Comparison of ENCODE assay signal across 10 cellular contexts in genomic region chr3:195632046-195632445, GRCh38. TPM values are rescaled to one million over a fixed set of nuclear protein-coding genes. Genes with fewer than 3 reads are reported as not detected.
DNase-seq lines count a peak whose midpoint lies in the region; ATAC-seq and TF ChIP-seq lines count a peak whose summit lies in the region.
"Not testable (repeated sequence)": the region's sequence is repeated elsewhere in the genome, so short reads cannot be mapped to it uniquely, and the experiment has no call there.
"Had no signal": no experiment of that assay in that cellular context is flagged by ENCODE, and none has a peak within 500 bp of the region (broad histone marks: within the 10 kb centered on the region; RNA-seq: fewer than 3 reads in every experiment).

No MANE protein-coding gene starts in this region.

- not testable (repeated sequence) for H3K4me1 Mint-ChIP-seq in Caco-2 (ENCODE audit: low read depth, unreplicated experiment); activated B cell treated with CpG ODN at 0.5 μM for 24 hours; central memory CD8-positive, alpha-beta T cell; neural crest cell
- H3K4me1 Mint-ChIP-seq in activated CD8-positive, alpha-beta memory T cell treated with anti-CD3 and anti-CD28 coated beads, Interleukin-2, amount 10 ng/mL, durations not matched to agents 7 days and 5 days = peaks cover 19% of the 10 kb centered on the region
- H3K4me1 Mint-ChIP-seq in stimulated activated memory B cell treated with anti-CD40 and anti-IgM and Interleukin-4, amounts not matched to agents 10 μg/mL and 1 μg/mL and 100 μg/mL, for 72 hours = peaks cover 20% of the 10 kb centered on the region

- peak overlapping the region; percentile 24 for H3K4me3 Mint-ChIP-seq in Caco-2 (ENCODE audit: unreplicated experiment)
- H3K4me3 Mint-ChIP-seq in activated B cell treated with CpG ODN at 0.5 μM for 24 hours = peak overlapping the region; percentile 24
- H3K4me3 Mint-ChIP-seq in activated CD8-positive, alpha-beta memory T cell treated with anti-CD3 and anti-CD28 coated beads, Interleukin-2, amount 10 ng/mL, durations not matched to agents 7 days and 5 days = not testable (repeated sequence)
- peak overlapping the region; percentile 5 for H3K4me3 Mint-ChIP-seq in central memory CD8-positive, alpha-beta T cell
- peak overlapping the region; percentile 56 for H3K4me3 Mint-ChIP-seq in neural crest cell
- H3K4me3 Mint-ChIP-seq in stimulated activated memory B cell treated with anti-CD40 and anti-IgM and Interleukin-4, amounts not matched to agents 10 μg/mL and 1 μg/mL and 100 μg/mL, for 72 hours = peak overlapping the region; percentile 56

- H3K27ac Mint-ChIP-seq in Caco-2 (ENCODE audit: unreplicated experiment); activated B cell treated with CpG ODN at 0.5 μM for 24 hours; central memory CD8-positive, alpha-beta T cell (ENCODE audit: low read depth); neural crest cell (ENCODE audit: unreplicated experiment): not testable (repeated sequence)
- peak overlapping the region; percentile 67 for H3K27ac Mint-ChIP-seq in activated CD8-positive, alpha-beta memory T cell treated with anti-CD3 and anti-CD28 coated beads, Interleukin-2, amount 10 ng/mL, durations not matched to agents 7 days and 5 days
- H3K27ac Mint-ChIP-seq in stimulated activated memory B cell treated with anti-CD40 and anti-IgM and Interleukin-4, amounts not matched to agents 10 μg/mL and 1 μg/mL and 100 μg/mL, for 72 hours = peak overlapping the region; percentile 90

- intact Hi-C loops in Caco-2 (cut with micrococcal nuclease; ENCODE audit: unreplicated experiment); activated B cell treated with CpG ODN at 0.5 μM for 24 hours (cut with micrococcal nuclease): not testable (repeated sequence)

- not testable (repeated sequence) for DNase-seq in Caco-2; activated B cell treated with CpG ODN at 0.5 μM for 24 hours; activated CD8-positive, alpha-beta memory T cell treated with anti-CD3 and anti-CD28 coated beads, Interleukin-2, amount 10 ng/mL, durations not matched to agents 7 days and 5 days; central memory CD8-positive, alpha-beta T cell (ENCODE audit: low spot score in 2 of 2); neural crest cell (ENCODE audit: low read depth, low spot score)
- DNase-seq in activated effector memory CD4-positive, alpha-beta T cell treated with anti-CD3 and anti-CD28 coated beads, Interleukin-2, amount 50 U/mL, for 16 hours = peak; percentile 55

- ATAC-seq in activated B cell treated with CpG ODN at 0.5 μM for 24 hours (ENCODE audit: low read depth); activated CD8-positive, alpha-beta memory T cell treated with anti-CD3 and anti-CD28 coated beads, Interleukin-2, amount 10 ng/mL, durations not matched to agents 7 days and 5 days; central memory CD8-positive, alpha-beta T cell (replicated peaks; ENCODE audit: extremely low read depth, poor library complexity, severe bottlenecking); stimulated activated memory B cell treated with anti-CD40 and anti-IgM and Interleukin-4, amounts not matched to agents 10 μg/mL and 1 μg/mL and 100 μg/mL, for 72 hours: not testable (repeated sequence)

- H3K27me3 Mint-ChIP-seq in Caco-2 (ENCODE audit: insufficient read depth, unreplicated experiment); activated CD8-positive, alpha-beta memory T cell treated with anti-CD3 and anti-CD28 coated beads, Interleukin-2, amount 10 ng/mL, durations not matched to agents 7 days and 5 days; central memory CD8-positive, alpha-beta T cell; stimulated activated memory B cell treated with anti-CD40 and anti-IgM and Interleukin-4, amounts not matched to agents 10 μg/mL and 1 μg/mL and 100 μg/mL, for 72 hours: not testable (repeated sequence)
- H3K27me3 Mint-ChIP-seq in activated B cell treated with CpG ODN at 0.5 μM for 24 hours (peaks cover 16% of the 10 kb centered on the region), neural crest cell (ENCODE audit: low read depth) (peaks cover 19% of the 10 kb centered on the region)

- H3K36me3 ChIP-seq in Caco-2 (ENCODE audit: control insufficient read depth, insufficient read depth, low read length) = not testable (repeated sequence)

- H3K36me3 Mint-ChIP-seq in Caco-2 (ENCODE audit: insufficient read depth, unreplicated experiment); activated B cell treated with CpG ODN at 0.5 μM for 24 hours (ENCODE audit: low read depth); activated CD8-positive, alpha-beta memory T cell treated with anti-CD3 and anti-CD28 coated beads, Interleukin-2, amount 10 ng/mL, durations not matched to agents 7 days and 5 days; central memory CD8-positive, alpha-beta T cell (ENCODE audit: insufficient read depth); neural crest cell (ENCODE audit: low read depth); stimulated activated memory B cell treated with anti-CD40 and anti-IgM and Interleukin-4, amounts not matched to agents 10 μg/mL and 1 μg/mL and 100 μg/mL, for 72 hours: not testable (repeated sequence)

- POLR2A ChIA-PET in Caco-2 (lab: Charles Lee); activated B cell treated with CpG ODN at 0.5 μM for 24 hours (lab: Charles Lee): not testable (repeated sequence)

- not testable (repeated sequence) for H3K27me3 ChIP-seq in Caco-2 (replicated peaks; ENCODE audit: control insufficient read depth, insufficient read depth, low read length)

- not testable (repeated sequence) for H3K9me3 ChIP-seq in Caco-2

- CTCF ChIA-PET in Caco-2 (lab: Charles Lee); activated B cell treated with CpG ODN at 0.5 μM for 24 hours (lab: Charles Lee); activated CD8-positive, alpha-beta memory T cell treated with anti-CD3 and anti-CD28 coated beads, Interleukin-2, amount 10 ng/mL, durations not matched to agents 7 days and 5 days (lab: Charles Lee): not testable (repeated sequence)

- H3K9me3 Mint-ChIP-seq in Caco-2 (ENCODE audit: unreplicated experiment); activated B cell treated with CpG ODN at 0.5 μM for 24 hours; activated CD8-positive, alpha-beta memory T cell treated with anti-CD3 and anti-CD28 coated beads, Interleukin-2, amount 10 ng/mL, durations not matched to agents 7 days and 5 days (ENCODE audit: low read depth); central memory CD8-positive, alpha-beta T cell; neural crest cell; stimulated activated memory B cell treated with anti-CD40 and anti-IgM and Interleukin-4, amounts not matched to agents 10 μg/mL and 1 μg/mL and 100 μg/mL, for 72 hours: not testable (repeated sequence)

- TF ChIP-seq CTCF in Caco-2 (IDR thresholded peaks at IDR 0.05; ENCODE audit: insufficient read depth in 1 of 2, low read depth in 1 of 2, low read length in 1 of 2, severe bottlenecking in 1 of 2, unreplicated experiment in 1 of 2); activated B cell treated with CpG ODN at 0.5 μM for 24 hours (IDR thresholded peaks at IDR 0.05); neural crest cell (conservative IDR thresholded peaks at IDR 0.05): not testable (repeated sequence)

- not testable (repeated sequence) for H3K4me1 ChIP-seq in Caco-2

- not testable (repeated sequence) for BruUV-seq in Caco-2 (replicated peaks; lab: Mats Ljungman, UMichigan)

- not testable (repeated sequence) for H3K4me3 ChIP-seq in Caco-2 (ENCODE audit: low read depth, low read length)

RNA-seq across cellular contexts. Expression of gene APOD, which starts 48.3 kb away (rescaled TPM):
- total RNA-seq in Caco-2 (2022) (62.0 and 101 TPM in 2 replicates), activated B cell treated with CpG ODN at 0.5 μM for 24 hours (0.20 and 0.35 TPM in 2 replicates), neural crest cell (1.1 and 1.7 TPM in 2 replicates)
- 1 to 10 TPM in 1 of 2 experiments, not detected in 1; 9.3 TPM for total RNA-seq in activated CD8-positive, alpha-beta memory T cell treated with anti-CD3 and anti-CD28 coated beads, Interleukin-2, amount 10 ng/mL, durations not matched to agents 7 days and 5 days
- total RNA-seq: HepG2, HT1080, M059J had no signal
